ENCODE assay signal across 23 cellular contexts in the genomic region with DNA sequence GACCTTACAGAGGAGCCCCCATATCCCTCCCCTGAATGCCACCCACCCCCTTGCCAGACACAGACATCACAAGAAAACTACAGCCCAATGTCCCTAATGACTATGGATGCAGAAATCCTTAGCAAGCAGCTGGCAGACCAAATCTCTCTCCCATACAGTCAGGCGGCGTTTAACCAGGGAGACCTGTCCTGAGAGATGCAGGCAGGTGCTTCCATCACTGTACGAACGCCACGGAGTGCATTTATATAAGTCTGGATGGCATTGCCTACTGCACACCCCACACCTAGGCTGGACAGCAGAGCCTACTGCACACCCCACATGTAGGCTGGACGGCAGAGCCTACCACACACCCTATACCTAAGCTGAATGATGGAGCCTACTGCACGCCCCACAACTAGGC.
"Had no signal": no experiment of that assay in that cellular context is flagged by ENCODE, and none has a peak within 500 bp of the region (broad histone marks: within the 10 kb centered on the region; RNA-seq: fewer than 3 reads in every experiment).

No MANE protein-coding gene starts in this region.

- H3K4me3 ChIP-seq: dorsolateral prefrontal cortex, esophagus muscularis mucosa, neural progenitor cell, SK-N-MC, thyroid gland had no signal

- ATAC-seq: activated CD8-positive, alpha-beta T cell treated with anti-CD3 and anti-CD28 coated beads for 36 hours; effector memory CD8-positive, alpha-beta T cell; T-helper 17 cell had no signal

- H3K4me1 Mint-ChIP-seq: activated CD4-positive, alpha-beta T cell treated with anti-CD3 and anti-CD28 coated beads, Interleukin-2, amount 10 ng/mL, durations not matched to agents 7 days and 5 days; brain; naive B cell; neural progenitor cell; T-helper 17 cell had no signal

- DNase-seq: activated CD4-positive, alpha-beta T cell treated with anti-CD3 and anti-CD28 coated beads, Interleukin-2, amount 10 ng/mL, durations not matched to agents 7 days and 5 days; activated CD8-positive, alpha-beta T cell treated with anti-CD3 and anti-CD28 coated beads for 36 hours; activated T-cell treated with anti-CD3 and anti-CD28 coated beads, Interleukin-2, amount 50 U/mL, for 1 hour; anterior cingulate cortex; caudate nucleus; effector memory CD8-positive, alpha-beta T cell; hippocampal formation; mesenchymal stem cell; naive B cell; retina; stimulated activated CD4-positive, alpha-beta T cell treated with anti-CD3 and anti-CD28 coated beads, Interleukin-4, amount 100 ng/mL, for 1 hour; stimulated activated naive CD4-positive, alpha-beta T cell treated with Interleukin-2 at 50 U/mL for 16 hours; SW 1271 had no signal

- H3K36me3 ChIP-seq: neural progenitor cell had no signal

- H3K27me3 Mint-ChIP-seq: activated CD4-positive, alpha-beta T cell treated with anti-CD3 and anti-CD28 coated beads, Interleukin-2, amount 10 ng/mL, durations not matched to agents 7 days and 5 days; activated CD8-positive, alpha-beta T cell treated with anti-CD3 and anti-CD28 coated beads for 36 hours; brain; effector memory CD8-positive, alpha-beta T cell; naive B cell; T-helper 17 cell had no signal

- FAIRE-seq: endothelial cell of umbilical vein, frontal cortex had no signal

- H3K4me3 Mint-ChIP-seq: activated CD4-positive, alpha-beta T cell treated with anti-CD3 and anti-CD28 coated beads, Interleukin-2, amount 10 ng/mL, durations not matched to agents 7 days and 5 days; activated CD8-positive, alpha-beta T cell treated with anti-CD3 and anti-CD28 coated beads for 36 hours; activated naive CD4-positive, alpha-beta T cell treated with anti-CD3 and anti-CD28 coated beads for 36 hours; brain; effector memory CD8-positive, alpha-beta T cell; neural progenitor cell; T-helper 17 cell had no signal

- H3K27me3 ChIP-seq: dorsolateral prefrontal cortex, esophagus muscularis mucosa, neural progenitor cell, thyroid gland had no signal

- H3K27ac Mint-ChIP-seq: activated CD4-positive, alpha-beta T cell treated with anti-CD3 and anti-CD28 coated beads, Interleukin-2, amount 10 ng/mL, durations not matched to agents 7 days and 5 days; activated CD8-positive, alpha-beta T cell treated with anti-CD3 and anti-CD28 coated beads for 36 hours; activated naive CD4-positive, alpha-beta T cell treated with anti-CD3 and anti-CD28 coated beads for 36 hours; effector memory CD8-positive, alpha-beta T cell; neural progenitor cell; T-helper 17 cell had no signal

- H3K9me3 ChIP-seq: thyroid gland had no signal

- H3K27ac ChIP-seq: dorsolateral prefrontal cortex, esophagus muscularis mucosa, neural progenitor cell, SK-N-MC, thyroid gland had no signal

- H3K9ac ChIP-seq: neural progenitor cell had no signal

- H3K4me1 ChIP-seq: neural progenitor cell, thyroid gland had no signal

- H3K9me3 Mint-ChIP-seq: effector memory CD8-positive, alpha-beta T cell had no signal
